Comparison of ENCODE assay signal across 28 cellular contexts in the genomic region with DNA sequence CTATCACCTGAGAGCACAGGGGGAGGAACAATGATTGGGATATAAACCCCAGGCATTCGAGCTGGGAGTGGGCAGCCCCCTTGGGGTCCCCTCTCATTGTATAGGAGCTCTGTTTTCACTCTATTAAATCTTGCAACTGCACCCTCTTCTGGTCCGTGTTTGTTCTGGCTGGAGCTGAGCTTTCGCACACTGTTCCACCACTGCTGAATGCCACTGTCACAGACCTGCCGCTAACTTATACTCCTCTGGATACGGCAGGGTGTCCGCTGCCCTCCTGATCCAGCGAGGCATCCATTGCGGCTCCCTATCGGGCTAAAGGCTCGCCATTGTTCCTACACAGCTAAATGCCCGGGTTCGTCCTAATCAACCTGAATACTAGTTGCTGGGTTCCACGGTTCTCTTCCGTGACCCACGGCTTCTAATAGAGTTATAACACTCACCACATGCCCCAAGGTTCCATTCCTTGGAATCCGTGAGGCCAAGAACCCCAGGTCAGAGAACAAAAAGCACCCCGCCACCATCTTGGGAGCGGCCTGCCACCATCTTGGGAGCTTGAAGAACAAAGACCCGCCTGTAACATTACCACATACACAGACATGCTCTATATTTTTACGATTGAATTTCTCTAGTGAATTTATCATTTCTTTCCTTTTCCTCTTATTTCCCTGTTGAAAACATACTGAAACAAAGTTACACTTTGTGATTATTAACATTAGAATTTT. TPM values are rescaled to one million over a fixed set of nuclear protein-coding genes. Genes with fewer than 3 reads are reported as not detected.
"Had no signal": no experiment of that assay in that cellular context is flagged by ENCODE, and none has a peak within 500 bp of the region (broad histone marks: within the 10 kb centered on the region; RNA-seq: fewer than 3 reads in every experiment).

No MANE protein-coding gene starts in this region.

- H3K9me3 Mint-ChIP-seq: activated B cell treated with CpG ODN at 0.5 μM for 24 hours; activated CD4-positive, alpha-beta T cell treated with anti-CD3 and anti-CD28 coated beads, Interleukin-2, amount 10 ng/mL, durations not matched to agents 24 days and 14 days; activated naive CD4-positive, alpha-beta T cell treated with anti-CD3 and anti-CD28 coated beads, Interleukin-2, amount 50 U/mL, for 72 hours; activated naive CD8-positive, alpha-beta T cell treated with anti-CD3 and anti-CD28 coated beads, Interleukin-2, amount 50 U/mL, for 24 hours; activated T-cell treated with anti-CD3 and anti-CD28 coated beads, Interleukin-2, amount 50 U/mL, for 4 hours; central memory CD8-positive, alpha-beta T cell had no signal

- H3K4me1 ChIP-seq: ascending aorta, body of pancreas had no signal

- H3K36me3 Mint-ChIP-seq: activated naive CD4-positive, alpha-beta T cell treated with anti-CD3 and anti-CD28 coated beads, Interleukin-2, amount 50 U/mL, for 72 hours had no signal

- H3K27ac Mint-ChIP-seq: activated B cell treated with CpG ODN at 0.5 μM for 24 hours; activated CD4-positive, alpha-beta T cell treated with anti-CD3 and anti-CD28 coated beads, Interleukin-2, amount 10 ng/mL, durations not matched to agents 24 days and 14 days; activated CD8-positive, alpha-beta memory T cell treated with anti-CD3 and anti-CD28 coated beads, Interleukin-2, amount 10 ng/mL, durations not matched to agents 7 days and 5 days; activated naive CD4-positive, alpha-beta T cell treated with anti-CD3 and anti-CD28 coated beads, Interleukin-2, amount 50 U/mL, for 72 hours; activated naive CD8-positive, alpha-beta T cell treated with anti-CD3 and anti-CD28 coated beads, Interleukin-2, amount 50 U/mL, for 24 hours; T-helper 17 cell had no signal

- H3K4me1 Mint-ChIP-seq: activated B cell treated with CpG ODN at 0.5 μM for 24 hours; central memory CD8-positive, alpha-beta T cell had no signal

- ATAC-seq: activated CD8-positive, alpha-beta memory T cell treated with anti-CD3 and anti-CD28 coated beads, Interleukin-2, amount 10 ng/mL, durations not matched to agents 7 days and 5 days; activated naive CD4-positive, alpha-beta T cell treated with anti-CD3 and anti-CD28 coated beads, Interleukin-2, amount 50 U/mL, for 72 hours; activated naive CD8-positive, alpha-beta T cell treated with anti-CD3 and anti-CD28 coated beads, Interleukin-2, amount 50 U/mL, for 24 hours; activated T-cell treated with anti-CD3 and anti-CD28 coated beads, Interleukin-2, amount 50 U/mL, for 4 hours; body of pancreas; T-helper 17 cell had no signal

- H3K27ac ChIP-seq: ascending aorta, body of pancreas had no signal

- H3K9me3 ChIP-seq: ascending aorta, body of pancreas had no signal

- H3K27me3 Mint-ChIP-seq: activated B cell treated with CpG ODN at 0.5 μM for 24 hours; activated CD4-positive, alpha-beta T cell treated with anti-CD3 and anti-CD28 coated beads, Interleukin-2, amount 10 ng/mL, durations not matched to agents 24 days and 14 days; activated CD8-positive, alpha-beta memory T cell treated with anti-CD3 and anti-CD28 coated beads, Interleukin-2, amount 10 ng/mL, durations not matched to agents 7 days and 5 days; activated naive CD8-positive, alpha-beta T cell treated with anti-CD3 and anti-CD28 coated beads, Interleukin-2, amount 50 U/mL, for 24 hours; central memory CD8-positive, alpha-beta T cell; T-helper 17 cell had no signal

- H3K4me3 Mint-ChIP-seq: activated B cell treated with CpG ODN at 0.5 μM for 24 hours; activated CD4-positive, alpha-beta T cell treated with anti-CD3 and anti-CD28 coated beads, Interleukin-2, amount 10 ng/mL, durations not matched to agents 24 days and 14 days; activated CD8-positive, alpha-beta memory T cell treated with anti-CD3 and anti-CD28 coated beads, Interleukin-2, amount 10 ng/mL, durations not matched to agents 7 days and 5 days; activated naive CD8-positive, alpha-beta T cell treated with anti-CD3 and anti-CD28 coated beads, Interleukin-2, amount 50 U/mL, for 24 hours; activated T-cell treated with anti-CD3 and anti-CD28 coated beads, Interleukin-2, amount 50 U/mL, for 4 hours; central memory CD8-positive, alpha-beta T cell; T-helper 17 cell had no signal

- H3K27me3 ChIP-seq: ascending aorta, body of pancreas had no signal

- H3K4me3 ChIP-seq: ascending aorta, body of pancreas had no signal

- DNase-seq: activated B cell treated with CpG ODN at 0.5 μM for 24 hours; activated CD4-positive, alpha-beta T cell treated with anti-CD3 and anti-CD28 coated beads for 1 hour; activated CD4-positive, alpha-beta T cell treated with anti-CD3 and anti-CD28 coated beads, Interleukin-2, amount 10 ng/mL, durations not matched to agents 24 days and 14 days; activated CD4-positive, alpha-beta T cell treated with anti-CD3 and anti-CD28 coated beads, Interleukin-2, amount 50 U/mL, for 48 hours; activated CD8-positive, alpha-beta memory T cell treated with anti-CD3 and anti-CD28 coated beads, Interleukin-2, amount 10 ng/mL, durations not matched to agents 7 days and 5 days; activated effector memory CD4-positive, alpha-beta T cell treated with anti-CD3 and anti-CD28 coated beads, Interleukin-2, amount 50 U/mL, for 16 hours; activated naive CD4-positive, alpha-beta T cell treated with Interleukin-2 at 50 U/mL for 16 hours; activated naive CD8-positive, alpha-beta T cell treated with anti-CD3 and anti-CD28 coated beads, Interleukin-2, amount 50 U/mL, for 24 hours; activated T-cell treated with anti-CD3 and anti-CD28 coated beads, Interleukin-2, amount 50 U/mL, for 4 hours; amniotic stem cell; body of pancreas; MM.1S; NCI-H1105 treated with DMSO at 0.1 percent for 48 hours; NCI-H146; NCI-H187 treated with DMSO at 0.1 percent for 48 hours; NCI-H2081 treated with DMSO at 0.1 percent for 48 hours; NCI-H2171; NCI-H2227 treated with DMSO at 0.1 percent for 48 hours; NCI-H510A; NCI-H526 treated with DMSO at 0.1 percent for 48 hours; NCI-H82; OCI-M1; SIG-M5; T-helper 17 cell; T-helper 9 cell had no signal

- H3K36me3 ChIP-seq: ascending aorta had no signal

RNA-seq across cellular contexts. Expression of a gene that starts 9.0 kb away (rescaled TPM):
- total RNA-seq: ascending aorta had no signal
